20 cellular contexts compared by ENCODE assay signal in the genomic region with DNA sequence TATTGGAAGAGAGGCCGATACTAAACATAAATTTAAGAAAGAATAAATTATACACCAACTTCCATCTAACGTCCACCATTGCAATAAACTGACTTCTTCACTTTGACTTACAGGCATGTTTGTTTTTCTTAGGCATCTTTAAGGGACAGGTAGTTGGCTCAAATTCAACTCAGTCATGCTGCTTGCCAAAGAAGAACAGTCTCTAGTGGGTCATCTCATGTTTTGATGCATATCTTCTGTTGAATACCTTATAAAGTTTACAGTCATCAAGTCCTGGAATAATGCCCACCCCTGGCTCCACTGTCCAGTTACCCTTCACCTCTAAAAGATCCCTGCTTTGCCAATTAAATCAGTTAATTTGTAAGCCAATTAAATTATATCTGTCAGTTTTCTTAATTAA.
DNase-seq lines count a peak whose midpoint lies in the region; ATAC-seq and TF ChIP-seq lines count a peak whose summit lies in the region.
"Had no signal": no experiment of that assay in that cellular context is flagged by ENCODE, and none has a peak within 500 bp of the region (broad histone marks: within the 10 kb centered on the region; RNA-seq: fewer than 3 reads in every experiment).

No MANE protein-coding gene starts in this region.

- no peaks in the 10 kb centered on the region for H3K36me3 Mint-ChIP-seq in MCF 10A (ENCODE audit: insufficient read depth, unreplicated experiment)
- H3K36me3 Mint-ChIP-seq: CD4-positive, CD25-positive, alpha-beta regulatory T cell; CD8-positive, alpha-beta T cell had no signal

- TF ChIP-seq POLR2A in breast epithelium (IDR thresholded peaks at IDR 0.05): no peak

- no peak overlapping the region for H3K4me2 ChIP-seq in PC-3 (ENCODE audit: low read length)
- H3K4me2 ChIP-seq: BLaER1 had no signal

- H3K9me3 ChIP-seq in breast epithelium (no peaks in the 10 kb centered on the region), PC-3 (ENCODE audit: low read length) (no peaks in the 10 kb centered on the region)
- H3K9me3 ChIP-seq: BLaER1, Caco-2 had no signal

- TF ChIP-seq CTCF in MCF 10A (IDR thresholded peaks at IDR 0.05; ENCODE audit: unreplicated experiment): no peak
- TF ChIP-seq CTCF in breast epithelium (IDR thresholded peaks at IDR 0.05): no peak
- no peak for TF ChIP-seq CTCF in PC-3 (conservative IDR thresholded peaks at IDR 0.05; ENCODE audit: low read depth, low read length)

- H3K36me3 ChIP-seq in breast epithelium: no peaks in the 10 kb centered on the region
- H3K36me3 ChIP-seq in PC-3 (ENCODE audit: low read depth, low read length): no peaks in the 10 kb centered on the region
- H3K36me3 ChIP-seq: BLaER1 had no signal

- no peaks in the 10 kb centered on the region for H3K27me3 Mint-ChIP-seq in MCF 10A (ENCODE audit: insufficient read depth, unreplicated experiment)
- H3K27me3 Mint-ChIP-seq: CD4-positive, CD25-positive, alpha-beta regulatory T cell had no signal

- BruUV-seq in MCF 10A (replicated peaks; lab: Mats Ljungman, UMichigan) (no TSS peak), PC-3 (replicated peaks; lab: Mats Ljungman, UMichigan) (no TSS peak)

- no peaks in the 10 kb centered on the region for H3F3A ChIP-seq in PC-3 (ENCODE audit: low read length, unreplicated experiment)

- H3K4me1 ChIP-seq in breast epithelium (no peaks in the 10 kb centered on the region), PC-3 (ENCODE audit: insufficient read depth, low read length) (no peaks in the 10 kb centered on the region)
- H3K4me1 ChIP-seq: BLaER1, Caco-2 had no signal

- no peak overlapping the region for H3K4me3 ChIP-seq in breast epithelium
- H3K4me3 ChIP-seq in PC-3 (ENCODE audit: low read length): no peak overlapping the region
- H3K4me3 ChIP-seq: BLaER1, GM12878, GM23248 had no signal

- POLR2A ChIA-PET in MCF 10A (lab: Yijun Ruan, JAX): no interaction called here
- POLR2A ChIA-PET in PC-3 (lab: Charles Lee; ENCODE audit: unreplicated experiment): no interaction called here

- no peaks in the 10 kb centered on the region for H3K9me2 ChIP-seq in PC-3 (replicated peaks; ENCODE audit: low read length)

- H3K9ac ChIP-seq in PC-3 (ENCODE audit: low read length): no peak overlapping the region
- H3K9ac ChIP-seq: BLaER1, GM23248 had no signal

- intact Hi-C loops in MCF 10A (cut with micrococcal nuclease) (no loop called here), breast epithelium (cut with DNase I; ENCODE audit: low total_unique reads) (no loop called here), PC-3 (cut with micrococcal nuclease) (no loop called here)

- H3K9me3 Mint-ChIP-seq in MCF 10A (ENCODE audit: unreplicated experiment): no peaks in the 10 kb centered on the region

- ATAC-seq in PC-3: no peak
- no peak for ATAC-seq in HG02763 (IDR thresholded peaks at IDR 0.05; ENCODE audit: unreplicated experiment)
- ATAC-seq: CD8-positive, alpha-beta T cell; GM12878 had no signal

- no peak overlapping the region for H3K27ac ChIP-seq in breast epithelium
- H3K27ac ChIP-seq in PC-3 (ENCODE audit: low read length): no peak overlapping the region
- H3K27ac ChIP-seq: 22Rv1, BLaER1, C4-2B, GM23248 had no signal

- DNase-seq in DMS53 (lab: John Stamatoyannopoulos, UW) (peak; percentile 15), DMS53 treated with DMSO at 0.1 percent for 48 hours (lab: John Stamatoyannopoulos, UW; ENCODE audit: unreplicated experiment) (no peak), MCF 10A (ENCODE audit: unreplicated experiment) (peak; percentile 20), breast epithelium (ENCODE audit: low spot score in 2 of 2) (no peak), PC-3 (peak; percentile 53)
- DNase-seq: Caco-2; CD4-positive, CD25-positive, alpha-beta regulatory T cell; CD8-positive, alpha-beta T cell; DMS153; EL; GDM1; GM23248; H7; HCEC 1CT had no signal

- no peak overlapping the region for H3K27ac Mint-ChIP-seq in MCF 10A (ENCODE audit: low read depth, unreplicated experiment)
- H3K27ac Mint-ChIP-seq: B cell; CD4-positive, CD25-positive, alpha-beta regulatory T cell; CD8-positive, alpha-beta T cell had no signal

- no peaks in the 10 kb centered on the region for H3K4me1 Mint-ChIP-seq in MCF 10A (ENCODE audit: insufficient read depth, unreplicated experiment)
- H3K4me1 Mint-ChIP-seq: B cell; CD4-positive, CD25-positive, alpha-beta regulatory T cell had no signal

- H2AFZ ChIP-seq in PC-3 (ENCODE audit: low read length): no peak overlapping the region
- H2AFZ ChIP-seq: GM23248 had no signal

- H4K20me1 ChIP-seq in PC-3 (ENCODE audit: low read length): no peaks in the 10 kb centered on the region
- H4K20me1 ChIP-seq: BLaER1 had no signal

- H3K79me2 ChIP-seq in PC-3 (ENCODE audit: low read length): no peaks in the 10 kb centered on the region

- CTCF ChIA-PET in MCF 10A (lab: Yijun Ruan, JAX): interaction anchor here (0.9 kb wide), 1 partner anchor 14 kb away, joined by 3 read pairs; no protein-coding TSS in a partner anchor
- CTCF ChIA-PET in PC-3 (lab: Charles Lee): no interaction called here

- H3K27me3 ChIP-seq in breast epithelium (no peaks in the 10 kb centered on the region), PC-3 (ENCODE audit: low read length) (no peaks in the 10 kb centered on the region)
- H3K27me3 ChIP-seq: BLaER1 had no signal

- no peak overlapping the region for H3K4me3 Mint-ChIP-seq in MCF 10A (ENCODE audit: unreplicated experiment)
- H3K4me3 Mint-ChIP-seq: B cell; CD4-positive, CD25-positive, alpha-beta regulatory T cell; CD8-positive, alpha-beta T cell had no signal

Comparison
In these comparisons a context has a peak if more than half of its experiments do, and no peak if none do; other contexts are left out.
1. DNase-seq: peak in DMS53 (single experiment), MCF 10A (single experiment) and PC-3 (single experiment); none in DMS53 treated with DMSO at 0.1 percent for 48 hours (single experiment) and breast epithelium (0 of 2).